1 cellular context compared by ENCODE assay signal in the genomic region with DNA sequence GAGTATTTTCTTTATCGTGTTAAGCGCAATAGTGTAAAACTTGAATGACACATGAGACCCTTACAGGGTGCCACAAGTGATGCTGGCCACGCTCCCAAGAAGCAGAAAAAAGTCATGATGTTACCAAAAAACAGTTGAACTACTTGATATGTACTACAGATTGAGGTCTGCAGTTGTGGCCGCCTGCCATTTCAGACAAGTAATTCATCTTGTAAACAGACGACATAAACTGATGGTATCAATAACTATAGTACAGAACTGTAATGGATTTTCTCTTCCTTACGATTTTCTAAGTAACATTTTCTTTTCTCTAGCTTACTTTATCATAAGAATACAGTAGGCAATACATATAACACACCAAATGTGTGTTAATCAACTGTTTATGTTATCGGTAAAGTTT.
TF ChIP-seq lines count a peak whose summit lies in the region.

No MANE protein-coding gene starts in this region.

TF ChIP-seq in IMR-90, 13 proteins besides CTCF, POLR2A, EP300 and RAD21:
- TF ChIP-seq FOS (IDR thresholded peaks at IDR 0.05; ENCODE audit: low read depth, low read length), result no peak
- TF ChIP-seq CEBPB (IDR thresholded peaks at IDR 0.05; ENCODE audit: low read depth, low read length), result no peak
- TF ChIP-seq, protein P1, sequence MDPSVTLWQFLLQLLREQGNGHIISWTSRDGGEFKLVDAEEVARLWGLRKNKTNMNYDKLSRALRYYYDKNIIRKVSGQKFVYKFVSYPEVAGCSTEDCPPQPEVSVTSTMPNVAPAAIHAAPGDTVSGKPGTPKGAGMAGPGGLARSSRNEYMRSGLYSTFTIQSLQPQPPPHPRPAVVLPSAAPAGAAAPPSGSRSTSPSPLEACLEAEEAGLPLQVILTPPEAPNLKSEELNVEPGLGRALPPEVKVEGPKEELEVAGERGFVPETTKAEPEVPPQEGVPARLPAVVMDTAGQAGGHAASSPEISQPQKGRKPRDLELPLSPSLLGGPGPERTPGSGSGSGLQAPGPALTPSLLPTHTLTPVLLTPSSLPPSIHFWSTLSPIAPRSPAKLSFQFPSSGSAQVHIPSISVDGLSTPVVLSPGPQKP (IDR thresholded peaks at IDR 0.05; ENCODE audit: borderline replicate concordance, low read depth, low read length), result no peak
- no peak for TF ChIP-seq BHLHE40 (IDR thresholded peaks at IDR 0.05; ENCODE audit: low read depth, low read length)
- no peak for TF ChIP-seq NFE2L2 (IDR thresholded peaks at IDR 0.05; ENCODE audit: low read depth, low read length)
- TF ChIP-seq USF2 (IDR thresholded peaks at IDR 0.05; ENCODE audit: low read depth, low read length), result no peak
- TF ChIP-seq MAFK (IDR thresholded peaks at IDR 0.05; ENCODE audit: low read depth, low read length), result no peak
- no peak for TF ChIP-seq RCOR1 (IDR thresholded peaks at IDR 0.05; ENCODE audit: insufficient replicate concordance, low read length)
- no peak for TF ChIP-seq RFX5 (IDR thresholded peaks at IDR 0.05; ENCODE audit: low read depth, low read length)
- no peak for TF ChIP-seq SMC3 (IDR thresholded peaks at IDR 0.05; ENCODE audit: low read depth, low read length)
- TF ChIP-seq MAZ (IDR thresholded peaks at IDR 0.05; ENCODE audit: borderline replicate concordance, low read depth, low read length), result no peak
- TF ChIP-seq MXI1 (IDR thresholded peaks at IDR 0.05; ENCODE audit: borderline replicate concordance, low read depth, low read length), result no peak
- no peak for TF ChIP-seq CHD1 (IDR thresholded peaks at IDR 0.05; ENCODE audit: low read depth, low read length)
